ENCODE assay signal across 19 cellular contexts in the genomic region with DNA sequence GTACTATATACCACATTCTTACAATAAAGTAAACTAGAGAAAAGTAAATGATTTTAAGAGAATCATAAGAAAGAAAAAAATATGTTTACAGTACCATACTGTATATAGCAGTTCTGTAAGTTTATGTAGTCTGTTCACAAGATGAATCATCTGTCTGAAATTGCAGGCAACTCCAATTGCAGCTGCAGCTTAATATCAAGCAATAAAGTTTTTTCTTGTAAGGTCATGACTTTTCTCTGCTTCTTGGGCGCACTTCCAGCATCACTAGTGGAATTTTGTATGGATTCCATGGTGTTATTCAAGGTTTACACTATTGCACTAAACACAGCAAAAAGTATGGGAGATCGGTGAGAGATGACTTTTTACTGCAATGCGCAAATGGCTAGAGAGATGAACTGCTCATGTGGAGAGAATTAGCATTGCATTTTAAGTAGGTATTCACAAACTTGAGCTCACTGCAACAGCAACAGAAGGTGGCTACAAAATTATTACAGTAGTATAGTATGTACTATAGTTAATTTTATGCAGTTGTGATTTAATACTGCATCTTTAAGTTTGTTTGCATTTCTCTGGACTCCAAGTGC.
A peak's percentile ranks its signal among the peaks of the same experiment; 100 is the strongest.
DNase-seq lines count a peak whose midpoint lies in the region; ATAC-seq and TF ChIP-seq lines count a peak whose summit lies in the region.
"Had no signal": no experiment of that assay in that cellular context is flagged by ENCODE, and none has a peak within 500 bp of the region (broad histone marks: within the 10 kb centered on the region; RNA-seq: fewer than 3 reads in every experiment).

No MANE protein-coding gene starts in this region.

- no peaks in the 10 kb centered on the region for H3K36me3 Mint-ChIP-seq in activated CD4-positive, alpha-beta T cell treated with anti-CD3 and anti-CD28 coated beads, Interleukin-2, amount 10 ng/mL, durations not matched to agents 7 days and 5 days (ENCODE audit: low read depth)
- H3K36me3 Mint-ChIP-seq: naive B cell had no signal

- no peaks in the 10 kb centered on the region for H3K36me3 ChIP-seq in RWPE2 (ENCODE audit: low read depth)
- no peaks in the 10 kb centered on the region for H3K36me3 ChIP-seq in upper lobe of left lung
- H3K36me3 ChIP-seq: BLaER1 treated with 17β-estradiol and CSF1 and Interleukin-3, amounts not matched to agents 10 nM and 100 nM had no signal

- WGBS in upper lobe of left lung, 2 donors: 68 to 74% methylated on average over 3 of the region's 3 CpGs

- no peak for TF ChIP-seq EP300 in upper lobe of left lung (IDR thresholded peaks at IDR 0.05)

- no peak for TF ChIP-seq POLR2A in upper lobe of left lung (IDR thresholded peaks at IDR 0.05)

- TF ChIP-seq CTCF in RWPE2 (IDR thresholded peaks at IDR 0.05; ENCODE audit: poor library complexity, severe bottlenecking) (no peak), astrocyte of the spinal cord (IDR thresholded peaks at IDR 0.05; ENCODE audit: low read depth, low read length) (no peak), upper lobe of left lung (IDR thresholded peaks at IDR 0.05) (no peak)

- H3K27ac Mint-ChIP-seq in activated CD4-positive, alpha-beta T cell treated with anti-CD3 and anti-CD28 coated beads, Interleukin-2, amount 10 ng/mL, durations not matched to agents 7 days and 5 days: peak overlapping the region; percentile 78
- H3K27ac Mint-ChIP-seq: naive B cell had no signal

- POLR2A ChIA-PET in activated CD4-positive, alpha-beta T cell treated with anti-CD3 and anti-CD28 coated beads, Interleukin-2, amount 10 ng/mL, durations not matched to agents 7 days and 5 days (lab: Charles Lee): interaction anchor here (0.5 kb wide), 1 partner anchor 392 kb away, joined by 9 read pairs; no protein-coding TSS in a partner anchor

- no peaks in the 10 kb centered on the region for H3K9me3 Mint-ChIP-seq in activated CD4-positive, alpha-beta T cell treated with anti-CD3 and anti-CD28 coated beads, Interleukin-2, amount 10 ng/mL, durations not matched to agents 7 days and 5 days

- ATAC-seq in RWPE2 (ENCODE audit: low read depth) (peak; percentile 59), upper lobe of left lung (ENCODE audit: low FRiP score in 2 of 2) (no peak), HG02798 (IDR thresholded peaks at IDR 0.05; ENCODE audit: poor library complexity, unreplicated experiment) (no peak), GM18520 (IDR thresholded peaks at IDR 0.05; ENCODE audit: unreplicated experiment) (no peak)

- H3K4me1 ChIP-seq in RWPE2 (ENCODE audit: insufficient read depth, poor library complexity, severe bottlenecking): peaks cover 20% of the 10 kb centered on the region
- H3K4me1 ChIP-seq in upper lobe of left lung: no peaks in the 10 kb centered on the region
- H3K4me1 ChIP-seq: parathyroid adenoma had no signal

- H3K27me3 Mint-ChIP-seq in activated CD4-positive, alpha-beta T cell treated with anti-CD3 and anti-CD28 coated beads, Interleukin-2, amount 10 ng/mL, durations not matched to agents 7 days and 5 days: no peaks in the 10 kb centered on the region

- in situ Hi-C loops in astrocyte of the spinal cord (cut with HindIII; ENCODE audit: low sequenced_read_pairs): no loop called here

- H3K27ac ChIP-seq in RWPE2 (ENCODE audit: poor library complexity, severe bottlenecking): no peak overlapping the region
- no peak overlapping the region for H3K27ac ChIP-seq in upper lobe of left lung
- H3K27ac ChIP-seq: BLaER1 treated with 17β-estradiol and CSF1 and Interleukin-3, amounts not matched to agents 10 nM and 100 nM; parathyroid adenoma had no signal

- CTCF ChIA-PET in activated CD4-positive, alpha-beta T cell treated with anti-CD3 and anti-CD28 coated beads, Interleukin-2, amount 10 ng/mL, durations not matched to agents 7 days and 5 days (lab: Charles Lee): no interaction called here

- DNase-seq in activated CD4-positive, alpha-beta T cell treated with anti-CD3 and anti-CD28 coated beads, Interleukin-2, amount 10 ng/mL, durations not matched to agents 7 days and 5 days: no peak
- DNase-seq in activated CD4-positive, alpha-beta T cell treated with anti-CD3 and anti-CD28 coated beads for 4 hours: no peak
- no peak for DNase-seq in RWPE2 (ENCODE audit: low spot score)
- peak; percentile 6 for DNase-seq in astrocyte of the spinal cord (ENCODE audit: low read depth, low spot score)
- peak; percentile 3 for DNase-seq in renal cortical epithelial cell (ENCODE audit: low read depth)
- DNase-seq in upper lobe of left lung: no peak
- DNase-seq: activated CD4-positive, CD25-positive, alpha-beta regulatory T cell treated with anti-CD3 and anti-CD28 coated beads, Interleukin-2, amount 50 U/mL, for 72 hours; activated T-cell treated with anti-CD3 and anti-CD28 coated beads, Interleukin-2, amount 50 U/mL, for 1 hour; islet precursor cell; naive B cell; NCI-H1417; NCI-H2171 treated with DMSO at 0.1 percent for 48 hours; NCI-H774; stimulated activated CD4-positive, alpha-beta T cell treated with anti-CD3 and anti-CD28 coated beads, Interleukin-4, amount 100 ng/mL, for 24 hours had no signal

- H3K4me3 Mint-ChIP-seq in activated CD4-positive, alpha-beta T cell treated with anti-CD3 and anti-CD28 coated beads, Interleukin-2, amount 10 ng/mL, durations not matched to agents 7 days and 5 days: peak overlapping the region; percentile 59
- H3K4me3 Mint-ChIP-seq: naive B cell had no signal

- no peak overlapping the region for H3K4me3 ChIP-seq in RWPE2 (ENCODE audit: severe bottlenecking)
- no peak overlapping the region for H3K4me3 ChIP-seq in astrocyte of the spinal cord (ENCODE audit: low read depth, low read length)
- no peak overlapping the region for H3K4me3 ChIP-seq in upper lobe of left lung
- H3K4me3 ChIP-seq: BLaER1 treated with 17β-estradiol and CSF1 and Interleukin-3, amounts not matched to agents 10 nM and 100 nM; lung had no signal

- H3K27me3 ChIP-seq in RWPE2 (ENCODE audit: insufficient read depth, poor library complexity, severe bottlenecking) (no peaks in the 10 kb centered on the region), upper lobe of left lung (no peaks in the 10 kb centered on the region)
- H3K27me3 ChIP-seq: BLaER1 treated with 17β-estradiol and CSF1 and Interleukin-3, amounts not matched to agents 10 nM and 100 nM had no signal

- peaks cover 26% of the 10 kb centered on the region for H3K4me1 Mint-ChIP-seq in activated CD4-positive, alpha-beta T cell treated with anti-CD3 and anti-CD28 coated beads, Interleukin-2, amount 10 ng/mL, durations not matched to agents 7 days and 5 days

- H3K9me3 ChIP-seq in RWPE2 (ENCODE audit: severe bottlenecking) (no peaks in the 10 kb centered on the region), upper lobe of left lung (no peaks in the 10 kb centered on the region)
- H3K9me3 ChIP-seq: BLaER1 treated with 17β-estradiol and CSF1 and Interleukin-3, amounts not matched to agents 10 nM and 100 nM had no signal

Comparison
In these comparisons a context has a peak if more than half of its experiments do, and no peak if none do; other contexts are left out.
1. DNase-seq: peak in astrocyte of the spinal cord (single experiment) and renal cortical epithelial cell (single experiment); none in activated CD4-positive, alpha-beta T cell treated with anti-CD3 and anti-CD28 coated beads, Interleukin-2, amount 10 ng/mL, durations not matched to agents 7 days and 5 days (single experiment), activated CD4-positive, alpha-beta T cell treated with anti-CD3 and anti-CD28 coated beads for 4 hours (0 of 2), RWPE2 (single experiment) and upper lobe of left lung (0 of 2).